ENCODE assay signal across 2 cellular contexts in genomic region chr15:42066764-42067415, GRCh38.
TF ChIP-seq lines count a peak whose summit lies in the region.

No MANE protein-coding gene starts in this region.

TF ChIP-seq in IMR-90, 13 proteins besides CTCF, POLR2A, EP300 and RAD21:
- TF ChIP-seq USF2 (IDR thresholded peaks at IDR 0.05; ENCODE audit: low read depth, low read length) (no peak), BHLHE40 (IDR thresholded peaks at IDR 0.05; ENCODE audit: low read depth, low read length) (no peak), SMC3 (IDR thresholded peaks at IDR 0.05; ENCODE audit: low read depth, low read length) (no peak), MAZ (IDR thresholded peaks at IDR 0.05; ENCODE audit: borderline replicate concordance, low read depth, low read length) (no peak), RFX5 (IDR thresholded peaks at IDR 0.05; ENCODE audit: low read depth, low read length) (no peak), RCOR1 (IDR thresholded peaks at IDR 0.05; ENCODE audit: insufficient replicate concordance, low read length) (no peak), CEBPB (IDR thresholded peaks at IDR 0.05; ENCODE audit: low read depth, low read length) (no peak), FOS (IDR thresholded peaks at IDR 0.05; ENCODE audit: low read depth, low read length) (no peak), NFE2L2 (IDR thresholded peaks at IDR 0.05; ENCODE audit: low read depth, low read length) (no peak), ELK1 (IDR thresholded peaks at IDR 0.05; ENCODE audit: borderline replicate concordance, low read depth, low read length) (no peak), CHD1 (IDR thresholded peaks at IDR 0.05; ENCODE audit: low read depth, low read length) (no peak), MAFK (IDR thresholded peaks at IDR 0.05; ENCODE audit: low read depth, low read length) (no peak), MXI1 (IDR thresholded peaks at IDR 0.05; ENCODE audit: borderline replicate concordance, low read depth, low read length) (no peak)

TF ChIP-seq in neural cell, 6 proteins besides CTCF, POLR2A, EP300 and RAD21:
- TF ChIP-seq SMC3 (conservative IDR thresholded peaks at IDR 0.05; ENCODE audit: poor library complexity) (no peak), EZH2 (IDR thresholded peaks at IDR 0.05; ENCODE audit: borderline replicate concordance, insufficient read depth, low read length, poor library complexity, severe bottlenecking) (no peak), TAF1 (IDR thresholded peaks at IDR 0.05; ENCODE audit: low read depth) (no peak), POLR2AphosphoS5 (IDR thresholded peaks at IDR 0.05) (no peak), MXI1 (conservative IDR thresholded peaks at IDR 0.05; ENCODE audit: poor library complexity, severe bottlenecking) (no peak), REST (IDR thresholded peaks at IDR 0.05; ENCODE audit: borderline replicate concordance) (no peak)
